In the genomic region with DNA sequence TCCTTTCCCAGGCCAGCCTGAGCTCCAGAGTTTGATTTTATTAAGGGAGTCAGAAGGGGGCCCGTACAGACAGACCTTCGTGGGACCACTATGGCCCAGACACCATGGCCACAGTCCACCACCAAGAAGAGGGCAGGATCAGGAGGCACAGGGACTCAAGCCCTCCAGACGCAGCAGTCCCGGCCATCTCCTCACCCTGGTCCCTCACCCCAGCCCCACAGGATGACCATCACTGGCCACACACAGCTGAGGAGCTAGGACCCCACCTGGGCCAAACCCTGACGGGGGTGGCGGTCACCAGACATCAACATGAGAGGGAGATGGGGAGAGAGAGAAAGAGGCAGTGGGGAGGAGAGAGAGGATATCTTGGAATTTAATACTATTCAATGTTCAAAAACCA, we compare ENCODE assay signal across 19 cellular contexts. TPM values are rescaled to one million over a fixed set of nuclear protein-coding genes. Genes with fewer than 3 reads are reported as not detected.
DNase-seq lines count a peak whose midpoint lies in the region; ATAC-seq, FAIRE-seq and TF ChIP-seq lines count a peak whose summit lies in the region.
"Had no signal": no experiment of that assay in that cellular context is flagged by ENCODE, and none has a peak within 500 bp of the region (broad histone marks: within the 10 kb centered on the region; RNA-seq: fewer than 3 reads in every experiment).

No MANE protein-coding gene starts in this region.

- no peaks in the 10 kb centered on the region for H3K36me3 ChIP-seq in BLaER1
- no peaks in the 10 kb centered on the region for H3K36me3 ChIP-seq in BLaER1 treated with 17β-estradiol and CSF1 and Interleukin-3, amounts not matched to agents 10 nM and 100 nM
- no peaks in the 10 kb centered on the region for H3K36me3 ChIP-seq in H7 (replicated peaks; ENCODE audit: control insufficient read depth, insufficient read depth, low read length)
- H3K36me3 ChIP-seq in kidney (ENCODE audit: control insufficient read depth in 1 of 2, insufficient read depth in 2 of 2, low read length in 2 of 2): no peaks in the 10 kb centered on the region
- H3K36me3 ChIP-seq: HAP-1 had no signal

- H3K4me3 ChIP-seq in BLaER1 (no peak overlapping the region), H7 (ENCODE audit: insufficient read depth, low read depth, low read length) (no peak overlapping the region), kidney (ENCODE audit: low read length in 2 of 2) (no peak overlapping the region)
- H3K4me3 ChIP-seq in BLaER1 treated with 17β-estradiol and CSF1 and Interleukin-3, amounts not matched to agents 10 nM and 100 nM: peak overlapping the region in 5 of 10 experiments; percentile 17 to 59 (median 23); a peak in 8 of 20 replicates
- H3K4me3 ChIP-seq: HAP-1 had no signal

- H3K27ac ChIP-seq in BLaER1 (no peak overlapping the region), kidney (ENCODE audit: low read depth in 2 of 2, low read length in 2 of 2) (no peak overlapping the region)
- H3K27ac ChIP-seq in BLaER1 treated with 17β-estradiol and CSF1 and Interleukin-3, amounts not matched to agents 10 nM and 100 nM: peak overlapping the region in 9 of 11 experiments; percentile 18 to 68 (median 55); a peak in 15 of 22 replicates

- H3K27me3 ChIP-seq in BLaER1 (no peaks in the 10 kb centered on the region), H7 (ENCODE audit: control insufficient read depth, insufficient read depth, low read length) (no peaks in the 10 kb centered on the region)
- H3K27me3 ChIP-seq in BLaER1 treated with 17β-estradiol and CSF1 and Interleukin-3, amounts not matched to agents 10 nM and 100 nM: no peaks in the 10 kb centered on the region; a peak in 1 of 22 replicates

- H3K9me3 ChIP-seq in BLaER1 (peaks cover 13% of the 10 kb centered on the region; the same call in 1 of the 2 replicates), kidney (ENCODE audit: control insufficient read depth in 1 of 2, low read length in 2 of 2) (no peaks in the 10 kb centered on the region)
- H3K9me3 ChIP-seq in BLaER1 treated with 17β-estradiol and CSF1 and Interleukin-3, amounts not matched to agents 10 nM and 100 nM (replicated peaks in 1 of 11): peaks cover 2 to 22% (median 14%) of the 10 kb centered on the region in 11 experiments; a peak in 19 of 22 replicates

- DNase-seq in H7 (peak; percentile 30), kidney (peak; percentile 59), NCI-H524 treated with DMSO at 0.1 percent for 48 hours (lab: John Stamatoyannopoulos, UW) (no peak)
- DNase-seq in activated CD8-positive, alpha-beta memory T cell treated with anti-CD3 and anti-CD28 coated beads, Interleukin-2, amount 50 U/mL, for 4 hours: no peak
- DNase-seq: ACHN; CD4-positive, CD25-positive, alpha-beta regulatory T cell; DMS79; GDM1; KG1 had no signal

- H3K4me1 ChIP-seq in BLaER1 (peaks cover 21% of the 10 kb centered on the region), kidney (ENCODE audit: control insufficient read depth in 1 of 2, insufficient read depth in 1 of 2, low read depth in 1 of 2, low read length in 2 of 2) (no peaks in the 10 kb centered on the region)
- H3K4me1 ChIP-seq in BLaER1 treated with 17β-estradiol and CSF1 and Interleukin-3, amounts not matched to agents 10 nM and 100 nM: peaks cover 19 to 72% (median 42%) of the 10 kb centered on the region in 10 experiments
- H3K4me1 ChIP-seq: HAP-1 had no signal

- peak overlapping the region; percentile 79 for H3K4me2 ChIP-seq in BLaER1
- peak overlapping the region; percentile 69 to 98 (median 93) for H3K4me2 ChIP-seq in BLaER1 treated with 17β-estradiol and CSF1 and Interleukin-3, amounts not matched to agents 10 nM and 100 nM

- TF ChIP-seq CTCF in kidney (IDR thresholded peaks at IDR 0.05; ENCODE audit: borderline replicate concordance, extremely low read depth, insufficient read depth): no peak

- intact Hi-C loops in kidney (cut with DNase I): no loop called here

- H4K20me1 ChIP-seq in BLaER1: no peaks in the 10 kb centered on the region
- no peaks in the 10 kb centered on the region; a peak in 2 of 22 replicates for H4K20me1 ChIP-seq in BLaER1 treated with 17β-estradiol and CSF1 and Interleukin-3, amounts not matched to agents 10 nM and 100 nM

- ATAC-seq in GM18861 (IDR thresholded peaks at IDR 0.05; ENCODE audit: unreplicated experiment): no peak
- ATAC-seq in HG03175 (IDR thresholded peaks at IDR 0.05; ENCODE audit: unreplicated experiment): no peak

- no peak overlapping the region for H3K9ac ChIP-seq in BLaER1
- H3K9ac ChIP-seq in BLaER1 treated with 17β-estradiol and CSF1 and Interleukin-3, amounts not matched to agents 10 nM and 100 nM: peak overlapping the region in 9 of 11 experiments; percentile 8 to 52 (median 31); a peak in 9 of 22 replicates
- no peak overlapping the region for H3K9ac ChIP-seq in kidney (ENCODE audit: low read length in 2 of 2)

- FAIRE-seq in kidney (lab: Jason Lieb, UNC): no peak
- FAIRE-seq: A204.1, D721Med, GM12892, GM18507, H1 had no signal

RNA-seq across cellular contexts. Expression of a gene that starts 29.2 kb away (rescaled TPM):
- total RNA-seq in H7 (2014; rRNA removed; shearing (Covaris generic)): 9.2 and 11.4 TPM in 2 replicates
- 86.2 TPM for total RNA-seq in kidney
- polyA plus RNA-seq in kidney (ENCODE audit: insufficient read depth, low read depth, low replicate concordance): 40.3 TPM

RNA-seq across cellular contexts. Expression of a gene that starts 46.5 kb away (rescaled TPM):
- total RNA-seq in H7 (2014; rRNA removed; shearing (Covaris generic)): 43.5 and 45.7 TPM in 2 replicates
- 18.7 TPM for total RNA-seq in kidney
- 12.9 TPM for polyA plus RNA-seq in kidney (ENCODE audit: insufficient read depth, low read depth, low replicate concordance)

RNA-seq across cellular contexts. Expression of a gene that starts 59.8 kb away (rescaled TPM):
- total RNA-seq in H7 (2014; rRNA removed; shearing (Covaris generic)): 28.5 and 29.6 TPM in 2 replicates
- total RNA-seq in kidney: 74.5 TPM
- 97.8 TPM for polyA plus RNA-seq in kidney (ENCODE audit: insufficient read depth, low read depth, low replicate concordance)

Comparison
In these comparisons a context has a peak if more than half of its experiments do, and no peak if none do; other contexts are left out.
1. H3K27ac ChIP-seq: peak in BLaER1 treated with 17β-estradiol and CSF1 and Interleukin-3, amounts not matched to agents 10 nM and 100 nM (9 of 11); none in BLaER1 (single experiment) and kidney (0 of 2).
2. H3K9ac ChIP-seq: peak in BLaER1 treated with 17β-estradiol and CSF1 and Interleukin-3, amounts not matched to agents 10 nM and 100 nM (9 of 11); none in BLaER1 (single experiment) and kidney (0 of 2).
3. DNase-seq: peak in H7 (single experiment) and kidney (single experiment); none in activated CD8-positive, alpha-beta memory T cell treated with anti-CD3 and anti-CD28 coated beads, Interleukin-2, amount 50 U/mL, for 4 hours (single experiment) and NCI-H524 treated with DMSO at 0.1 percent for 48 hours (single experiment).